ENCODE assay signal across 8 cellular contexts in genomic region chr2:95403204-95403721, GRCh38. TPM values are rescaled to one million over a fixed set of nuclear protein-coding genes. Genes with fewer than 3 reads are reported as not detected.
DNase-seq lines count a peak whose midpoint lies in the region; ATAC-seq, FAIRE-seq and TF ChIP-seq lines count a peak whose summit lies in the region.
"Not testable (repeated sequence)": the region's sequence is repeated elsewhere in the genome, so short reads cannot be mapped to it uniquely, and the experiment has no call there.

No MANE protein-coding gene starts in this region.

- peak overlapping the region; percentile 97 for H2AFZ ChIP-seq in SK-N-SH (ENCODE audit: low read depth)

- CTCF ChIA-PET in SK-N-SH (lab: Yijun Ruan, JAX): interaction anchor here (1.1 to 2.8 kb wide), 4 partner anchors 11 to 325 kb away, joined by 3 to 27 read pairs (median 6); no protein-coding TSS in a partner anchor

- H3K27ac ChIP-seq in SK-N-SH (ENCODE audit: low read depth in 2 of 2, low read length in 1 of 2) (peak overlapping the region in 1 of 2 experiments; percentile 60; a peak in 3 of 4 replicates), adrenal gland (peak overlapping the region in 3 of 5 donors; percentile 82 to 93 (median 86)), gastroesophageal sphincter (peak overlapping the region in 3 of 4 donors; percentile 81 to 92 (median 88)), subcutaneous abdominal adipose tissue (ENCODE audit: low read depth, low read length) (peak overlapping the region; percentile 76)

- not testable (repeated sequence) for H3K9me2 ChIP-seq in SK-N-SH

- H3K79me2 ChIP-seq in SK-N-SH (ENCODE audit: insufficient read depth): peaks cover 40% of the 10 kb centered on the region

- peaks cover 18 to 29% (median 28%) of the 10 kb centered on the region in 3 donors for H3K4me1 Mint-ChIP-seq in naive B cell

- peak overlapping the region; percentile 93 to 99 for H3K4me3 ChIP-seq in SK-N-SH (ENCODE audit: low read depth in 2 of 2, low read length in 1 of 2)
- peak overlapping the region; percentile 88 to 99 (median 95) for H3K4me3 ChIP-seq in adrenal gland
- peak overlapping the region; percentile 69 to 93 for H3K4me3 ChIP-seq in gastroesophageal sphincter
- peak overlapping the region; percentile 93 to 98 (median 95) for H3K4me3 ChIP-seq in subcutaneous abdominal adipose tissue (ENCODE audit: low read depth in 1 of 5, low read length in 5 of 5)

- H3K36me3 Mint-ChIP-seq in naive B cell: not testable (repeated sequence)

- H3K27me3 Mint-ChIP-seq in naive B cell: not testable (repeated sequence)

- H3K9ac ChIP-seq in SK-N-SH (peak overlapping the region; percentile 92), subcutaneous abdominal adipose tissue (ENCODE audit: low read length in 5 of 5) (peak overlapping the region; percentile 81 to 98 (median 92))

- peak overlapping the region; percentile 89 to 99 (median 95) for H3K27ac Mint-ChIP-seq in naive B cell

- TF ChIP-seq POLR2A in H54 (IDR thresholded peaks at IDR 0.05; ENCODE audit: low read depth, low read length); adrenal gland (IDR thresholded peaks at IDR 0.05); gastroesophageal sphincter (IDR thresholded peaks at IDR 0.05): not testable (repeated sequence)

- H3K4me2 ChIP-seq in SK-N-SH: peak overlapping the region; percentile 90

- not testable (repeated sequence) for H3K9me3 ChIP-seq in SK-N-SH; adrenal gland (replicated peaks in 1 of 3); gastroesophageal sphincter; subcutaneous abdominal adipose tissue (ENCODE audit: control insufficient read depth in 5 of 5, low read length in 5 of 5)

- TF ChIP-seq CTCF in LNCAP (IDR thresholded peaks at IDR 0.05) (peak; percentile 49), SK-N-SH (IDR thresholded peaks at IDR 0.05) (peak; percentile 60), adrenal gland (IDR thresholded peaks at IDR 0.05) (peak in 4 of 6 experiments; percentile 15 to 33 (median 28)), gastroesophageal sphincter (IDR thresholded peaks at IDR 0.05) (peak in 2 of 4 experiments; percentile 11 to 58)

- FAIRE-seq in H54 (lab: Jason Lieb, UNC): peak; percentile 41

- H3K4me1 ChIP-seq in SK-N-SH (ENCODE audit: control insufficient read depth in 1 of 2, insufficient read depth in 2 of 2, low read depth in 1 of 2, low read length in 1 of 2) (peaks cover 6 to 18% of the 10 kb centered on the region in 2 experiments; a peak in 2 of 4 replicates), adrenal gland (replicated peaks in 1 of 2) (peaks cover 13 to 15% of the 10 kb centered on the region in 2 donors), gastroesophageal sphincter (peaks cover 0 to 29% (median 13%) of the 10 kb centered on the region in 3 donors), subcutaneous abdominal adipose tissue (ENCODE audit: control insufficient read depth in 5 of 5, insufficient read depth in 5 of 5, low read length in 5 of 5) (peaks cover 5 to 25% (median 22%) of the 10 kb centered on the region in 5 donors)

- intact Hi-C loops in adrenal gland (cut with DNase I): not testable (repeated sequence)

- not testable (repeated sequence) for H3K27me3 ChIP-seq in SK-N-SH (ENCODE audit: insufficient read depth); adrenal gland; gastroesophageal sphincter; subcutaneous abdominal adipose tissue (ENCODE audit: control insufficient read depth in 5 of 5, insufficient read depth in 4 of 5, low read length in 5 of 5)

- H3K36me3 ChIP-seq in SK-N-SH (replicated peaks in 1 of 2; ENCODE audit: control insufficient read depth in 1 of 2, insufficient read depth in 2 of 2, low read length in 1 of 2); adrenal gland (replicated peaks in 1 of 2); subcutaneous abdominal adipose tissue (ENCODE audit: control insufficient read depth in 5 of 5, insufficient read depth in 5 of 5, low read length in 5 of 5): not testable (repeated sequence)
- H3K36me3 ChIP-seq in gastroesophageal sphincter: peaks cover 0 to 18% of the 10 kb centered on the region in 2 donors

- ATAC-seq in gastroesophageal sphincter (peak; percentile 7), naive B cell (ENCODE audit: low read depth in 2 of 2) (peak in 1 of 2 donors; percentile 15)

- H3K4me3 Mint-ChIP-seq in naive B cell: peak overlapping the region; percentile 96 to 99 (median 98)

- POLR2A ChIA-PET in SK-N-SH (lab: Yijun Ruan, JAX): not testable (repeated sequence)

- WGBS in SK-N-SH (ENCODE audit: low lambda C conversion rate): 0% methylated on average over 4 of the region's 5 CpGs
- 3 to 7% (median 4%) methylated on average over 4 to 5 of the region's 5 CpGs for WGBS in adrenal gland, 4 donors
- 0% methylated on average over 1 of the region's 5 CpGs; no CpG with 5 or more reads in 1 of the 2 donors for WGBS in gastroesophageal sphincter (ENCODE audit: low coverage in 1 of 2), 2 donors

- TF ChIP-seq EP300 in SK-N-SH (IDR thresholded peaks at IDR 0.05; ENCODE audit: borderline replicate concordance in 1 of 2, low read depth in 1 of 2, low read length in 1 of 2); gastroesophageal sphincter (IDR thresholded peaks at IDR 0.05): not testable (repeated sequence)

- DNase-seq in EH (ENCODE audit: low read depth) (peak; percentile 59), adrenal gland (peak in 4 of 7 donors; percentile 38 to 56 (median 40))
- DNase-seq in H54 (ENCODE audit: insufficient read length, low spot score); SK-N-SH; naive B cell: not testable (repeated sequence)

- not testable (repeated sequence) for H4K20me1 ChIP-seq in SK-N-SH (ENCODE audit: insufficient read depth)

- H3K9me3 Mint-ChIP-seq in naive B cell: not testable (repeated sequence)

- not testable (repeated sequence) for H3F3A ChIP-seq in SK-N-SH (replicated peaks; ENCODE audit: insufficient read depth)

- not testable (repeated sequence) for TF ChIP-seq RAD21 in SK-N-SH (IDR thresholded peaks at IDR 0.05; ENCODE audit: low read length)

TF ChIP-seq in SK-N-SH, 30 proteins besides CTCF, POLR2A, EP300 and RAD21:
- TF ChIP-seq NRF1 (IDR thresholded peaks at IDR 0.05; ENCODE audit: low read depth, low read length) (0 out of 2 replicates have a peak, but pooled peaks have one; percentile 28), MXI1 (IDR thresholded peaks at IDR 0.05; ENCODE audit: low read depth, low read length) (0 out of 2 replicates have a peak, but pooled peaks have one; percentile 4)
TF ChIP-seq in SK-N-SH: peak in this region for 2; not testable (repeated sequence) for 28.

RNA-seq across cellular contexts. Expression of gene FAHD2A, which starts 0.8 kb away (rescaled TPM):
- polyA plus RNA-seq in SK-N-SH (2012; rRNA removed) (40.5 and 48.2 TPM in 2 replicates), adrenal gland (10 to 100 TPM; 22.6 to 28.6 (median 28.1) TPM), naive B cell (ENCODE audit: low read depth in 6 of 6) (10 to 100 TPM in 4 of 6 donors, 1 to 10 TPM in 2; 6.7 to 29.3 (median 11.1) TPM)
- polyA plus RNA-seq in SK-N-SH (2012; cell fraction: cytosol; rRNA removed): 23.7 and 31.1 TPM in 2 replicates
- polyA plus RNA-seq in SK-N-SH (2012; cell fraction: nucleus; rRNA removed): 109 and 128 TPM in 2 replicates
- total RNA-seq in adrenal gland (10 to 100 TPM; 12.9 to 35.2 (median 27.8) TPM), gastroesophageal sphincter (10 to 100 TPM in 3 of 4 donors, 1 to 10 TPM in 1; 6.5 to 29.8 (median 19.5) TPM)
